Comparison of ENCODE assay signal across 8 cellular contexts in genomic region chr9:108953983-108954574, GRCh38. TPM values are rescaled to one million over a fixed set of nuclear protein-coding genes. Genes with fewer than 3 reads are reported as not detected.
DNase-seq lines count a peak whose midpoint lies in the region; ATAC-seq lines count a peak whose summit lies in the region.

No MANE protein-coding gene starts in this region.

- H3K27ac ChIP-seq in mesenchymal stem cell (ENCODE audit: low read length, poor library complexity, severe bottlenecking): no peak overlapping the region

- no peaks in the 10 kb centered on the region for H3K4me1 ChIP-seq in NT2/D1 (ENCODE audit: insufficient read depth, insufficient read length)
- H3K4me1 ChIP-seq in mesenchymal stem cell (ENCODE audit: control insufficient read depth, insufficient read depth, low read depth, low read length): no peaks in the 10 kb centered on the region

- H4K91ac ChIP-seq in mesenchymal stem cell (ENCODE audit: low read length): no peak overlapping the region

- H3K4me3 ChIP-seq in NT2/D1 (ENCODE audit: insufficient read length, low read depth) (no peak overlapping the region), mesenchymal stem cell (ENCODE audit: insufficient read depth in 1 of 2, low read depth in 1 of 2, low read length in 2 of 2) (no peak overlapping the region)

- H3K9me3 Mint-ChIP-seq in effector memory CD8-positive, alpha-beta T cell: no peaks in the 10 kb centered on the region
- no peaks in the 10 kb centered on the region for H3K9me3 Mint-ChIP-seq in activated T-helper 2 cell treated with anti-CD3 and anti-CD28 coated beads, Interferon-gamma antibody, Interleukin-2, Interleukin-4, amounts not matched to agents 10 μg/mL and 5 μg/mL and 100 μg/mL, durations not matched to agents 14 hours and 24 hours and 36 hours

- no CpG with 5 or more reads among the region's 3 CpGs for WGBS in mesenchymal stem cell

- H3K36me3 Mint-ChIP-seq in effector memory CD8-positive, alpha-beta T cell (ENCODE audit: insufficient read depth): no peaks in the 10 kb centered on the region
- no peaks in the 10 kb centered on the region for H3K36me3 Mint-ChIP-seq in activated T-helper 2 cell treated with anti-CD3 and anti-CD28 coated beads, Interferon-gamma antibody, Interleukin-2, Interleukin-4, amounts not matched to agents 10 μg/mL and 5 μg/mL and 100 μg/mL, durations not matched to agents 14 hours and 24 hours and 36 hours (ENCODE audit: low read depth)

- no peaks in the 10 kb centered on the region for H3K27me3 Mint-ChIP-seq in effector memory CD8-positive, alpha-beta T cell
- no peaks in the 10 kb centered on the region for H3K27me3 Mint-ChIP-seq in activated T-helper 2 cell treated with anti-CD3 and anti-CD28 coated beads, Interferon-gamma antibody, Interleukin-2, Interleukin-4, amounts not matched to agents 10 μg/mL and 5 μg/mL and 100 μg/mL, durations not matched to agents 14 hours and 24 hours and 36 hours (ENCODE audit: low read depth)

- H4K8ac ChIP-seq in mesenchymal stem cell (ENCODE audit: low read length): no peak overlapping the region

- H3K18ac ChIP-seq in mesenchymal stem cell (ENCODE audit: low read depth in 1 of 2, low read length in 2 of 2): no peak overlapping the region

- no peak overlapping the region for H3K4me3 Mint-ChIP-seq in effector memory CD8-positive, alpha-beta T cell
- no peak overlapping the region for H3K4me3 Mint-ChIP-seq in activated T-helper 2 cell treated with anti-CD3 and anti-CD28 coated beads, Interferon-gamma antibody, Interleukin-2, Interleukin-4, amounts not matched to agents 10 μg/mL and 5 μg/mL and 100 μg/mL, durations not matched to agents 14 hours and 24 hours and 36 hours (ENCODE audit: low read depth)

- DNase-seq in COLO829 (ENCODE audit: low spot score) (peak; percentile 66), HCEC 1CT (peak; percentile 61), NT2/D1 (ENCODE audit: low read depth, low spot score) (peak; percentile 16), mesenchymal stem cell (peak; percentile 66), NCI-H187 treated with DMSO at 0.1 percent for 48 hours (lab: John Stamatoyannopoulos, UW) (no peak)
- no peak for DNase-seq in effector memory CD8-positive, alpha-beta T cell
- no peak for DNase-seq in activated CD8-positive, alpha-beta memory T cell treated with anti-CD3 and anti-CD28 coated beads, Interleukin-2, amount 50 U/mL, for 4 hours
- DNase-seq in activated T-helper 2 cell treated with anti-CD3 and anti-CD28 coated beads, Interferon-gamma antibody, Interleukin-2, Interleukin-4, amounts not matched to agents 10 μg/mL and 5 μg/mL and 100 μg/mL, durations not matched to agents 14 hours and 24 hours and 36 hours (ENCODE audit: low spot score): no peak

- H2AFZ ChIP-seq in mesenchymal stem cell (ENCODE audit: low read depth, low read length): no peak overlapping the region

- no peak overlapping the region for H2BK12ac ChIP-seq in mesenchymal stem cell (ENCODE audit: low read length in 2 of 2)

- no peak overlapping the region for H2BK15ac ChIP-seq in mesenchymal stem cell (ENCODE audit: low read depth, poor library complexity, severe bottlenecking)

- no peaks in the 10 kb centered on the region for H3K27me3 ChIP-seq in NT2/D1 (ENCODE audit: insufficient read depth, insufficient read length)
- no peaks in the 10 kb centered on the region for H3K27me3 ChIP-seq in mesenchymal stem cell (ENCODE audit: control insufficient read depth in 1 of 2, insufficient read depth in 1 of 2, low read length in 2 of 2)

- no peak overlapping the region for H3K4ac ChIP-seq in mesenchymal stem cell (ENCODE audit: low read depth in 1 of 2, low read length in 2 of 2)

- no peak overlapping the region for H2BK120ac ChIP-seq in mesenchymal stem cell (ENCODE audit: low read depth, low read length)

- H3K4me1 Mint-ChIP-seq in effector memory CD8-positive, alpha-beta T cell (ENCODE audit: low read depth in 2 of 2): no peaks in the 10 kb centered on the region
- peaks cover 1% of the 10 kb centered on the region for H3K4me1 Mint-ChIP-seq in activated T-helper 2 cell treated with anti-CD3 and anti-CD28 coated beads, Interferon-gamma antibody, Interleukin-2, Interleukin-4, amounts not matched to agents 10 μg/mL and 5 μg/mL and 100 μg/mL, durations not matched to agents 14 hours and 24 hours and 36 hours (ENCODE audit: low read depth)

- H3K79me1 ChIP-seq in mesenchymal stem cell (replicated peaks; ENCODE audit: low read length, poor library complexity, severe bottlenecking): peaks cover 11% of the 10 kb centered on the region

- H2AK5ac ChIP-seq in mesenchymal stem cell (ENCODE audit: low read length, severe bottlenecking): no peak overlapping the region

- no peak overlapping the region for H3K23ac ChIP-seq in mesenchymal stem cell (ENCODE audit: low read length in 2 of 2)

- no peaks in the 10 kb centered on the region for H3K9me3 ChIP-seq in NT2/D1 (ENCODE audit: insufficient read depth, low read length)
- H3K9me3 ChIP-seq in mesenchymal stem cell (ENCODE audit: control insufficient read depth, low read length): no peaks in the 10 kb centered on the region

- H3K14ac ChIP-seq in mesenchymal stem cell (ENCODE audit: low read length in 2 of 2): no peak overlapping the region

- H3K27ac Mint-ChIP-seq in effector memory CD8-positive, alpha-beta T cell: peak overlapping the region in 1 of 2 donors; percentile 45
- no peak overlapping the region for H3K27ac Mint-ChIP-seq in activated T-helper 2 cell treated with anti-CD3 and anti-CD28 coated beads, Interferon-gamma antibody, Interleukin-2, Interleukin-4, amounts not matched to agents 10 μg/mL and 5 μg/mL and 100 μg/mL, durations not matched to agents 14 hours and 24 hours and 36 hours

- no peak overlapping the region for H2BK5ac ChIP-seq in mesenchymal stem cell (ENCODE audit: low read depth, low read length, poor library complexity, severe bottlenecking)

- ATAC-seq in effector memory CD8-positive, alpha-beta T cell (replicated peaks): peak; percentile 46

- H3K9ac ChIP-seq in NT2/D1 (ENCODE audit: insufficient read length, low read depth) (no peak overlapping the region), mesenchymal stem cell (ENCODE audit: low read length) (peak overlapping the region; percentile 71)

- H3K36me3 ChIP-seq in NT2/D1 (ENCODE audit: insufficient read depth, insufficient read length, low read length) (peaks cover 45% of the 10 kb centered on the region), mesenchymal stem cell (ENCODE audit: control insufficient read depth in 1 of 2, insufficient read depth in 2 of 2, low read depth in 1 of 2, low read length in 2 of 2) (peaks cover 0 to 28% of the 10 kb centered on the region in 2 experiments)

- H3K4me2 ChIP-seq in mesenchymal stem cell (ENCODE audit: low read length, poor library complexity, severe bottlenecking): no peak overlapping the region

- intact Hi-C loops in activated T-helper 2 cell treated with anti-CD3 and anti-CD28 coated beads, Interferon-gamma antibody, Interleukin-2, Interleukin-4, amounts not matched to agents 10 μg/mL and 5 μg/mL and 100 μg/mL, durations not matched to agents 14 hours and 24 hours and 36 hours (cut with micrococcal nuclease): no loop called here

RNA-seq across cellular contexts. Expression of gene ABITRAM, which starts 19.9 kb away (rescaled TPM):
- 23.6 TPM for polyA plus RNA-seq in mesenchymal stem cell (2013, experiment 1 of 2)
- polyA plus RNA-seq in mesenchymal stem cell (2013, experiment 2 of 2): 25.9 TPM
- total RNA-seq in activated T-helper 2 cell treated with anti-CD3 and anti-CD28 coated beads, Interferon-gamma antibody, Interleukin-2, Interleukin-4, amounts not matched to agents 10 μg/mL and 5 μg/mL and 100 μg/mL, durations not matched to agents 14 hours and 24 hours and 36 hours: 11.6 and 12.2 TPM in 2 replicates

RNA-seq across cellular contexts. Expression of gene ELP1, which starts 20.2 kb away (rescaled TPM):
- 11.9 TPM for polyA plus RNA-seq in mesenchymal stem cell (2013, experiment 1 of 2)
- 12.8 TPM for polyA plus RNA-seq in mesenchymal stem cell (2013, experiment 2 of 2)
- total RNA-seq in activated T-helper 2 cell treated with anti-CD3 and anti-CD28 coated beads, Interferon-gamma antibody, Interleukin-2, Interleukin-4, amounts not matched to agents 10 μg/mL and 5 μg/mL and 100 μg/mL, durations not matched to agents 14 hours and 24 hours and 36 hours: 31.7 and 32.7 TPM in 2 replicates

RNA-seq across cellular contexts. Expression of gene CTNNAL1, which starts 59.2 kb away (rescaled TPM):
- polyA plus RNA-seq in mesenchymal stem cell (2013, experiment 1 of 2): 13.1 TPM
- 12.7 TPM for polyA plus RNA-seq in mesenchymal stem cell (2013, experiment 2 of 2)
- 19.8 and 21.6 TPM in 2 replicates for total RNA-seq in activated T-helper 2 cell treated with anti-CD3 and anti-CD28 coated beads, Interferon-gamma antibody, Interleukin-2, Interleukin-4, amounts not matched to agents 10 μg/mL and 5 μg/mL and 100 μg/mL, durations not matched to agents 14 hours and 24 hours and 36 hours

Comparison
In these comparisons a context has a peak if more than half of its experiments do, and no peak if none do; other contexts are left out.
1. DNase-seq: peak in COLO829 (single experiment), HCEC 1CT (single experiment), NT2/D1 (single experiment) and mesenchymal stem cell (single experiment); none in effector memory CD8-positive, alpha-beta T cell (0 of 3), activated CD8-positive, alpha-beta memory T cell treated with anti-CD3 and anti-CD28 coated beads, Interleukin-2, amount 50 U/mL, for 4 hours (single experiment), activated T-helper 2 cell treated with anti-CD3 and anti-CD28 coated beads, Interferon-gamma antibody, Interleukin-2, Interleukin-4, amounts not matched to agents 10 μg/mL and 5 μg/mL and 100 μg/mL, durations not matched to agents 14 hours and 24 hours and 36 hours (single experiment) and NCI-H187 treated with DMSO at 0.1 percent for 48 hours (single experiment).